38 cellular contexts compared by ENCODE assay signal in the genomic region with DNA sequence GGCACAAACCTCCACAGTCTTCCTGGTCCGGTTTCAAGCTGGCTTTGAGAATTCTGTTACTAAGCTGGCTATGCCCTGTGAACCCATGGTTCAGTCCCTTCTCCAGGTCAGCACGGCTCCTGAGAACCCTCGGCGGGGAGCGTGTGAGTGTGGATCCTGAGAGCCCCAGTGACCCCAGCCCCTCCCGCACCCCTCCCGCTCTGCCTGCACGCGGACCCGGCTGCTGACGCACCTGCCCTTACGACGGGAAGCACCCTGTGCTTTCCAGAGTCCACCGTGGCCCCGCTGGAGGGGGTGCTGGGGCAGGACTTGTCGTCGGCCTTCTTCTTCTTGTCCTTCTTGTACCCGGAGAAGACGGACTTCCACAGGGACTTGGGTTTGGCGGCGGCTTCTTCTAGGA.
"Had no signal": no experiment of that assay in that cellular context is flagged by ENCODE, and none has a peak within 500 bp of the region (broad histone marks: within the 10 kb centered on the region; RNA-seq: fewer than 3 reads in every experiment).

No MANE protein-coding gene starts in this region.

- H3K27me3 ChIP-seq: ascending aorta, cardiac muscle cell had no signal

- H3K9me3 ChIP-seq: ascending aorta had no signal

- H3K4me1 ChIP-seq: ascending aorta had no signal

- H3K27me3 Mint-ChIP-seq: activated CD4-positive, alpha-beta memory T cell treated with anti-CD3 and anti-CD28 coated beads, Interleukin-2, amount 10 ng/mL, durations not matched to agents 7 days and 5 days; activated CD4-positive, alpha-beta T cell treated with anti-CD3 and anti-CD28 coated beads for 36 hours; activated CD4-positive, alpha-beta T cell treated with anti-CD3 and anti-CD28 coated beads, Interleukin-2, amount 10 ng/mL, durations not matched to agents 7 days and 5 days; activated CD8-positive, alpha-beta memory T cell treated with anti-CD3 and anti-CD28 coated beads, Interleukin-2, amount 10 ng/mL, durations not matched to agents 7 days and 5 days; activated naive CD4-positive, alpha-beta T cell treated with anti-CD3 and anti-CD28 coated beads, Interleukin-2, amount 10 ng/mL, durations not matched to agents 7 days and 5 days; activated naive CD4-positive, alpha-beta T cell treated with anti-CD3 and anti-CD28 coated beads, Interleukin-2, amount 50 U/mL, for 24 hours; activated naive CD8-positive, alpha-beta T cell; activated naive CD8-positive, alpha-beta T cell treated with anti-CD3 and anti-CD28 coated beads, Interleukin-2, amount 10 ng/mL, durations not matched to agents 7 days and 5 days; activated naive CD8-positive, alpha-beta T cell treated with anti-CD3 and anti-CD28 coated beads, Interleukin-2, amount 50 U/mL, for 24 hours; activated T-cell treated with anti-CD3 and anti-CD28 coated beads, Interleukin-2, amount 50 U/mL, for 24 hours; brain; central memory CD8-positive, alpha-beta T cell had no signal

- H3K4me3 ChIP-seq: ascending aorta, cardiac muscle cell had no signal

- H3K27ac ChIP-seq: ascending aorta, cardiac muscle cell, WERI-Rb-1 had no signal

- H3K4me3 Mint-ChIP-seq: activated CD4-positive, alpha-beta memory T cell treated with anti-CD3 and anti-CD28 coated beads, Interleukin-2, amount 10 ng/mL, durations not matched to agents 7 days and 5 days; activated CD4-positive, alpha-beta T cell treated with anti-CD3 and anti-CD28 coated beads for 36 hours; activated CD4-positive, alpha-beta T cell treated with anti-CD3 and anti-CD28 coated beads, Interleukin-2, amount 10 ng/mL, durations not matched to agents 7 days and 5 days; activated CD8-positive, alpha-beta memory T cell treated with anti-CD3 and anti-CD28 coated beads, Interleukin-2, amount 10 ng/mL, durations not matched to agents 7 days and 5 days; activated CD8-positive, alpha-beta T cell treated with anti-CD3 and anti-CD28 coated beads, Interleukin-2, amount 10 ng/mL, durations not matched to agents 7 days and 5 days; activated naive CD4-positive, alpha-beta T cell treated with anti-CD3 and anti-CD28 coated beads, Interleukin-2, amount 10 ng/mL, durations not matched to agents 7 days and 5 days; activated naive CD4-positive, alpha-beta T cell treated with anti-CD3 and anti-CD28 coated beads, Interleukin-2, amount 50 U/mL, for 24 hours; activated naive CD8-positive, alpha-beta T cell; activated naive CD8-positive, alpha-beta T cell treated with anti-CD3 and anti-CD28 coated beads, Interleukin-2, amount 10 ng/mL, durations not matched to agents 7 days and 5 days; activated naive CD8-positive, alpha-beta T cell treated with anti-CD3 and anti-CD28 coated beads, Interleukin-2, amount 50 U/mL, for 24 hours; activated T-cell treated with anti-CD3 and anti-CD28 coated beads, Interleukin-2, amount 50 U/mL, for 24 hours; brain; central memory CD8-positive, alpha-beta T cell; T-helper 1 cell treated with Interleukin-12 subunit alpha and Interleukin-12 subunit beta and Interleukin-4 antibody, amounts not matched to agents 30 μg/mL and 1 μg/mL, for 36 hours; T-helper 2 cell treated with Interferon-gamma antibody and Interleukin-4, amounts not matched to agents 5 μg/mL and 100 μg/mL, for 36 hours; WTC11 had no signal

- H3K27ac Mint-ChIP-seq: activated CD4-positive, alpha-beta memory T cell treated with anti-CD3 and anti-CD28 coated beads, Interleukin-2, amount 10 ng/mL, durations not matched to agents 7 days and 5 days; activated CD4-positive, alpha-beta T cell treated with anti-CD3 and anti-CD28 coated beads for 36 hours; activated CD4-positive, alpha-beta T cell treated with anti-CD3 and anti-CD28 coated beads, Interleukin-2, amount 10 ng/mL, durations not matched to agents 7 days and 5 days; activated CD8-positive, alpha-beta memory T cell treated with anti-CD3 and anti-CD28 coated beads, Interleukin-2, amount 10 ng/mL, durations not matched to agents 7 days and 5 days; activated CD8-positive, alpha-beta T cell treated with anti-CD3 and anti-CD28 coated beads, Interleukin-2, amount 10 ng/mL, durations not matched to agents 7 days and 5 days; activated naive CD4-positive, alpha-beta T cell treated with anti-CD3 and anti-CD28 coated beads, Interleukin-2, amount 10 ng/mL, durations not matched to agents 7 days and 5 days; activated naive CD4-positive, alpha-beta T cell treated with anti-CD3 and anti-CD28 coated beads, Interleukin-2, amount 50 U/mL, for 24 hours; activated naive CD8-positive, alpha-beta T cell; activated naive CD8-positive, alpha-beta T cell treated with anti-CD3 and anti-CD28 coated beads, Interleukin-2, amount 10 ng/mL, durations not matched to agents 7 days and 5 days; activated naive CD8-positive, alpha-beta T cell treated with anti-CD3 and anti-CD28 coated beads, Interleukin-2, amount 50 U/mL, for 24 hours; activated T-cell treated with anti-CD3 and anti-CD28 coated beads, Interleukin-2, amount 50 U/mL, for 24 hours; activated T-helper 2 cell treated with anti-CD3 and anti-CD28 coated beads, Interferon-gamma antibody, Interleukin-2, Interleukin-4, amounts not matched to agents 10 μg/mL and 5 μg/mL and 100 μg/mL, durations not matched to agents 14 hours and 24 hours and 36 hours; brain; T-helper 1 cell treated with Interleukin-12 subunit alpha and Interleukin-12 subunit beta and Interleukin-4 antibody, amounts not matched to agents 30 μg/mL and 1 μg/mL, for 36 hours; T-helper 2 cell treated with Interferon-gamma antibody and Interleukin-4, amounts not matched to agents 5 μg/mL and 100 μg/mL, for 36 hours had no signal

- DNase-seq: activated CD4-positive, alpha-beta memory T cell treated with anti-CD3 and anti-CD28 coated beads, Interleukin-2, amount 10 ng/mL, durations not matched to agents 7 days and 5 days; activated CD4-positive, alpha-beta T cell treated with anti-CD3 and anti-CD28 coated beads for 1 hour; activated CD4-positive, alpha-beta T cell treated with anti-CD3 and anti-CD28 coated beads for 36 hours; activated CD4-positive, alpha-beta T cell treated with anti-CD3 and anti-CD28 coated beads for 48 hours; activated CD4-positive, alpha-beta T cell treated with anti-CD3 and anti-CD28 coated beads, Interleukin-2, amount 10 ng/mL, durations not matched to agents 7 days and 5 days; activated CD4-positive, alpha-beta T cell treated with anti-CD3 and anti-CD28 coated beads, Interleukin-2, amount 50 U/mL, for 48 hours; activated CD4-positive, CD25-positive, alpha-beta regulatory T cell; activated CD8-positive, alpha-beta memory T cell treated with anti-CD3 and anti-CD28 coated beads for 24 hours; activated CD8-positive, alpha-beta memory T cell treated with anti-CD3 and anti-CD28 coated beads, Interleukin-2, amount 10 ng/mL, durations not matched to agents 7 days and 5 days; activated CD8-positive, alpha-beta memory T cell treated with anti-CD3 and anti-CD28 coated beads, Interleukin-2, amount 50 U/mL, for 48 hours; activated CD8-positive, alpha-beta T cell treated with anti-CD3 and anti-CD28 coated beads, Interleukin-2, amount 10 ng/mL, durations not matched to agents 7 days and 5 days; activated effector memory CD4-positive, alpha-beta T cell treated with Interleukin-2 at 50 U/mL for 16 hours; activated gamma-delta T cell; activated naive CD4-positive, alpha-beta T cell treated with anti-CD3 and anti-CD28 coated beads, Interleukin-2, amount 10 ng/mL, durations not matched to agents 7 days and 5 days; activated naive CD4-positive, alpha-beta T cell treated with Interleukin-2 at 50 U/mL for 16 hours; activated naive CD8-positive, alpha-beta T cell treated with anti-CD3 and anti-CD28 coated beads, Interleukin-2, amount 10 ng/mL, durations not matched to agents 7 days and 5 days; activated naive CD8-positive, alpha-beta T cell treated with anti-CD3 and anti-CD28 coated beads, Interleukin-2, amount 50 U/mL, for 24 hours; activated T-cell treated with anti-CD3 and anti-CD28 coated beads, Interleukin-2, amount 50 U/mL, for 24 hours; activated T-cell treated with anti-CD3 and anti-CD28 coated beads, Interleukin-2, amount 50 U/mL, for 48 hours; amygdala; caudate nucleus; cerebellar nuclear complex; T-helper 1 cell; T-helper 2 cell; T-helper 9 cell; WERI-Rb-1 had no signal

- H3K9me3 Mint-ChIP-seq: activated CD4-positive, alpha-beta memory T cell treated with anti-CD3 and anti-CD28 coated beads, Interleukin-2, amount 10 ng/mL, durations not matched to agents 7 days and 5 days; activated CD4-positive, alpha-beta T cell treated with anti-CD3 and anti-CD28 coated beads, Interleukin-2, amount 10 ng/mL, durations not matched to agents 7 days and 5 days; activated naive CD4-positive, alpha-beta T cell treated with anti-CD3 and anti-CD28 coated beads, Interleukin-2, amount 10 ng/mL, durations not matched to agents 7 days and 5 days; activated naive CD4-positive, alpha-beta T cell treated with anti-CD3 and anti-CD28 coated beads, Interleukin-2, amount 50 U/mL, for 24 hours; activated naive CD8-positive, alpha-beta T cell treated with anti-CD3 and anti-CD28 coated beads, Interleukin-2, amount 10 ng/mL, durations not matched to agents 7 days and 5 days; activated naive CD8-positive, alpha-beta T cell treated with anti-CD3 and anti-CD28 coated beads, Interleukin-2, amount 50 U/mL, for 24 hours; activated T-cell treated with anti-CD3 and anti-CD28 coated beads, Interleukin-2, amount 50 U/mL, for 24 hours; activated T-helper 2 cell treated with anti-CD3 and anti-CD28 coated beads, Interferon-gamma antibody, Interleukin-2, Interleukin-4, amounts not matched to agents 10 μg/mL and 5 μg/mL and 100 μg/mL, durations not matched to agents 14 hours and 24 hours and 36 hours; brain; central memory CD8-positive, alpha-beta T cell; T-helper 1 cell treated with Interleukin-12 subunit alpha and Interleukin-12 subunit beta and Interleukin-4 antibody, amounts not matched to agents 30 μg/mL and 1 μg/mL, for 36 hours; T-helper 2 cell treated with Interferon-gamma antibody and Interleukin-4, amounts not matched to agents 5 μg/mL and 100 μg/mL, for 36 hours; WTC11 had no signal

- FAIRE-seq: bronchial epithelial cell, TTC549 had no signal

- H3K4me1 Mint-ChIP-seq: activated CD4-positive, alpha-beta memory T cell treated with anti-CD3 and anti-CD28 coated beads, Interleukin-2, amount 10 ng/mL, durations not matched to agents 7 days and 5 days; activated CD4-positive, alpha-beta T cell treated with anti-CD3 and anti-CD28 coated beads for 36 hours; activated CD4-positive, alpha-beta T cell treated with anti-CD3 and anti-CD28 coated beads, Interleukin-2, amount 10 ng/mL, durations not matched to agents 7 days and 5 days; activated CD8-positive, alpha-beta memory T cell treated with anti-CD3 and anti-CD28 coated beads, Interleukin-2, amount 10 ng/mL, durations not matched to agents 7 days and 5 days; activated naive CD4-positive, alpha-beta T cell treated with anti-CD3 and anti-CD28 coated beads, Interleukin-2, amount 10 ng/mL, durations not matched to agents 7 days and 5 days; activated naive CD4-positive, alpha-beta T cell treated with anti-CD3 and anti-CD28 coated beads, Interleukin-2, amount 50 U/mL, for 24 hours; activated naive CD8-positive, alpha-beta T cell treated with anti-CD3 and anti-CD28 coated beads, Interleukin-2, amount 10 ng/mL, durations not matched to agents 7 days and 5 days; brain; central memory CD8-positive, alpha-beta T cell had no signal

- H3K36me3 Mint-ChIP-seq: activated CD8-positive, alpha-beta memory T cell treated with anti-CD3 and anti-CD28 coated beads, Interleukin-2, amount 10 ng/mL, durations not matched to agents 7 days and 5 days; activated naive CD4-positive, alpha-beta T cell treated with anti-CD3 and anti-CD28 coated beads, Interleukin-2, amount 10 ng/mL, durations not matched to agents 7 days and 5 days; activated naive CD4-positive, alpha-beta T cell treated with anti-CD3 and anti-CD28 coated beads, Interleukin-2, amount 50 U/mL, for 24 hours; activated naive CD8-positive, alpha-beta T cell; activated naive CD8-positive, alpha-beta T cell treated with anti-CD3 and anti-CD28 coated beads, Interleukin-2, amount 10 ng/mL, durations not matched to agents 7 days and 5 days; WTC11 had no signal
